24 cellular contexts compared by ENCODE assay signal in the genomic region with DNA sequence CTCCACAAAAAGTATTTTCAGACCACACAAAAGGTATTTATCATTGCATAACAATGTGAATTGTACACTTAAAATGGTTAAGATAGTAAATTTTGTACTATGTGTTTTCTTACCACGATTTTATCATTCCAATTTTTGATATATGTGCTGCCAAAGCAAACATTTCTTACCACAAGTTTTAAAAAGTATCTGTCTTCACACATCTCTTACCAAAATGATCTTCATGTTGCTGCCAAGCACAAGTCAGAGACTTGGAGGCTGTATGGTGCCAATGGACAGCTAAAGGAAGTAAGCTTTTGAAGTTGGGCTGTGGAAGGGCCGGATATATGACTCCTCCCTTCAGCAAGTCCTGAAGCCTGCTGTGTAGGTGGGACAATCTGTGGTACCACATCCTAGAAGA.
"Had no signal": no experiment of that assay in that cellular context is flagged by ENCODE, and none has a peak within 500 bp of the region (broad histone marks: within the 10 kb centered on the region; RNA-seq: fewer than 3 reads in every experiment).

No MANE protein-coding gene starts in this region.

- H3K9me3 ChIP-seq: body of pancreas, mucosa of descending colon, testis, transverse colon had no signal

- H3K4me1 ChIP-seq: body of pancreas, esophagus muscularis mucosa, gastroesophageal sphincter, left lung, spleen, testis, transverse colon had no signal

- DNase-seq: activated B cell treated with CpG ODN at 0.5 μM for 24 hours; activated CD4-positive, alpha-beta memory T cell treated with anti-CD3 and anti-CD28 coated beads for 36 hours; activated CD4-positive, alpha-beta T cell treated with anti-CD3 and anti-CD28 coated beads, Interleukin-2, amount 10 ng/mL, durations not matched to agents 24 days and 14 days; activated CD8-positive, alpha-beta memory T cell treated with anti-CD3 and anti-CD28 coated beads, Interleukin-2, amount 50 U/mL, for 4 hours; activated effector memory CD4-positive, alpha-beta T cell treated with anti-CD3 and anti-CD28 coated beads, Interleukin-2, amount 50 U/mL, for 16 hours; activated naive CD4-positive, alpha-beta T cell treated with anti-CD3 and anti-CD28 coated beads for 36 hours; activated naive CD8-positive, alpha-beta T cell treated with anti-CD3 and anti-CD28 coated beads, Interleukin-2, amount 10 ng/mL, durations not matched to agents 7 days and 5 days; activated T-cell treated with anti-CD3 and anti-CD28 coated beads, Interleukin-2, amount 50 U/mL, for 1 hour; amniotic stem cell; body of pancreas; endodermal cell; kidney glomerular epithelial cell; left lung; mesendoderm; mucosa of descending colon; right cardiac atrium; spleen; stimulated activated naive CD4-positive, alpha-beta T cell treated with Interleukin-2 at 50 U/mL for 16 hours; T-cell; testis; transverse colon had no signal

- H3K27me3 ChIP-seq: body of pancreas, esophagus muscularis mucosa, gastroesophageal sphincter, left lung, spleen, testis, transverse colon had no signal

- H3K27ac ChIP-seq: body of pancreas, esophagus muscularis mucosa, gastroesophageal sphincter, left lung, spleen, testis, transverse colon had no signal

- H3K4me3 ChIP-seq: body of pancreas, esophagus muscularis mucosa, gastroesophageal sphincter, left lung, lung, mucosa of descending colon, spleen, testis, transverse colon had no signal
